12 cellular contexts compared by ENCODE assay signal in the genomic region with DNA sequence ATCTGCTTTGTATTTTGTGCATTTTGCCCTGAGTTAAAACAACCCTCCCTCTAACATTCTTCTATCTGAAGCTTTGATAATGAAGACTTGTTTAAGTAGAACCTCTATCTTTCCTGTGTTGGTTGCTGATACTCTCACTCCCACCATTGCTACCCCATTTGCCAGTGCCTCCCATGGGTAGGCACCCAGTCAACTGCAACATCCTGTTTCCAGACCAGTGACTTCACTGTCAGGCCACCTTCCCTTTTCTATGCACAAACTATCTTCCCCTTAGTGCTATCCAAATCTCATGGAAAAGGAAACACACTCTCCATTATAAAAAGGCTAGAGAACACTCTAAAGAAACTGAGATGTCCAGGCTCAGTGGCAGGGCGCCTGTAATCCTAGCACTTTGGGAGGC. TPM values are rescaled to one million over a fixed set of nuclear protein-coding genes. Genes with fewer than 3 reads are reported as not detected.
DNase-seq lines count a peak whose midpoint lies in the region; ATAC-seq and TF ChIP-seq lines count a peak whose summit lies in the region.
"Had no signal": no experiment of that assay in that cellular context is flagged by ENCODE, and none has a peak within 500 bp of the region (broad histone marks: within the 10 kb centered on the region; RNA-seq: fewer than 3 reads in every experiment).

No MANE protein-coding gene starts in this region.

- no peaks in the 10 kb centered on the region for H3K9me3 Mint-ChIP-seq in T-helper 1 cell treated with Interleukin-12 subunit alpha and Interleukin-12 subunit beta and Interleukin-4 antibody, amounts not matched to agents 30 μg/mL and 1 μg/mL, for 36 hours
- peaks cover 2% of the 10 kb centered on the region for H3K9me3 Mint-ChIP-seq in memory B cell
- H3K9me3 Mint-ChIP-seq: nephron had no signal

- no peaks in the 10 kb centered on the region for H3K27me3 Mint-ChIP-seq in T-helper 1 cell treated with Interleukin-12 subunit alpha and Interleukin-12 subunit beta and Interleukin-4 antibody, amounts not matched to agents 30 μg/mL and 1 μg/mL, for 36 hours (ENCODE audit: low read depth)
- H3K27me3 Mint-ChIP-seq in memory B cell = no peaks in the 10 kb centered on the region

- DNase-seq in T-helper 1 cell (no peak), GF-D8 (lab: John Stamatoyannopoulos, UW) (peak; percentile 68), NB4 (ENCODE audit: low read depth) (peak; percentile 16), memory B cell (ENCODE audit: low spot score in 2 of 2) (peak in 1 of 2 donors; percentile 22), HT-29 (ENCODE audit: low spot score) (no peak), RWPE1 (ENCODE audit: low spot score) (no peak), COLO829 (ENCODE audit: low spot score) (no peak)
- DNase-seq: activated CD4-positive, alpha-beta T cell treated with anti-CD3 and anti-CD28 coated beads for 1 hour; NCI-H1417 treated with DMSO at 0.1 percent for 48 hours had no signal

- TF ChIP-seq CTCF in NB4 (IDR thresholded peaks at IDR 0.05; ENCODE audit: low read depth, low read length) = no peak
- TF ChIP-seq CTCF in RWPE1 (conservative IDR thresholded peaks at IDR 0.05; ENCODE audit: low read depth) = no peak

- H3K36me3 Mint-ChIP-seq in T-helper 1 cell treated with Interleukin-12 subunit alpha and Interleukin-12 subunit beta and Interleukin-4 antibody, amounts not matched to agents 30 μg/mL and 1 μg/mL, for 36 hours (ENCODE audit: low read depth) = peaks cover 48% of the 10 kb centered on the region
- peaks cover 28% of the 10 kb centered on the region for H3K36me3 Mint-ChIP-seq in memory B cell

- H3K27ac ChIP-seq in RWPE1 = no peak overlapping the region

- no peak overlapping the region for H3K4me3 ChIP-seq in NB4 (ENCODE audit: low read depth, low read length)
- H3K4me3 ChIP-seq: lung had no signal

- H3K27ac Mint-ChIP-seq in T-helper 1 cell treated with Interleukin-12 subunit alpha and Interleukin-12 subunit beta and Interleukin-4 antibody, amounts not matched to agents 30 μg/mL and 1 μg/mL, for 36 hours = peak overlapping the region; percentile 50
- H3K27ac Mint-ChIP-seq in memory B cell = peak overlapping the region; percentile 72
- H3K27ac Mint-ChIP-seq: nephron had no signal

- peaks cover 33% of the 10 kb centered on the region for H3K4me1 Mint-ChIP-seq in T-helper 1 cell treated with Interleukin-12 subunit alpha and Interleukin-12 subunit beta and Interleukin-4 antibody, amounts not matched to agents 30 μg/mL and 1 μg/mL, for 36 hours (ENCODE audit: low read depth)
- peaks cover 9% of the 10 kb centered on the region for H3K4me1 Mint-ChIP-seq in memory B cell

- CTCF ChIA-PET in RWPE1 (lab: Yijun Ruan, JAX) = interaction anchor here (1.2 kb wide), 1 partner anchor 10 kb away, joined by 3 read pairs; no protein-coding TSS in a partner anchor

- TF ChIP-seq POLR2A in NB4 (IDR thresholded peaks at IDR 0.05; ENCODE audit: extremely low read depth, insufficient read length) = no peak

- POLR2A ChIA-PET in RWPE1 (lab: Yijun Ruan, JAX; ENCODE audit: low non-redundant PET) = no interaction called here

- ATAC-seq in memory B cell (ENCODE audit: low read depth) = peak; percentile 97

- no peak overlapping the region for H3K4me3 Mint-ChIP-seq in T-helper 1 cell treated with Interleukin-12 subunit alpha and Interleukin-12 subunit beta and Interleukin-4 antibody, amounts not matched to agents 30 μg/mL and 1 μg/mL, for 36 hours
- peak overlapping the region; percentile 39 for H3K4me3 Mint-ChIP-seq in memory B cell
- H3K4me3 Mint-ChIP-seq: nephron had no signal

RNA-seq across cellular contexts. Expression of a gene that starts 5.6 kb away (rescaled TPM):
- total RNA-seq in HT-29 (2014; rRNA removed; shearing (Covaris generic)) = 121 and 123 TPM in 2 replicates

RNA-seq across cellular contexts. Expression of a gene that starts 26.0 kb away (rescaled TPM):
- total RNA-seq in HT-29 (2014; rRNA removed; shearing (Covaris generic)) = 9.3 and 12.3 TPM in 2 replicates

RNA-seq across cellular contexts. Expression of a gene that starts 26.6 kb away (rescaled TPM):
- total RNA-seq in HT-29 (2014; rRNA removed; shearing (Covaris generic)) = 2.6 and 5.8 TPM in 2 replicates

Comparison
In these comparisons a context has a peak if more than half of its experiments do, and no peak if none do; other contexts are left out.
1. DNase-seq: peak in GF-D8 (single experiment) and NB4 (single experiment); none in T-helper 1 cell (0 of 5), HT-29 (single experiment), RWPE1 (single experiment) and COLO829 (single experiment).